Comparison of ENCODE assay signal across 15 cellular contexts in the genomic region with DNA sequence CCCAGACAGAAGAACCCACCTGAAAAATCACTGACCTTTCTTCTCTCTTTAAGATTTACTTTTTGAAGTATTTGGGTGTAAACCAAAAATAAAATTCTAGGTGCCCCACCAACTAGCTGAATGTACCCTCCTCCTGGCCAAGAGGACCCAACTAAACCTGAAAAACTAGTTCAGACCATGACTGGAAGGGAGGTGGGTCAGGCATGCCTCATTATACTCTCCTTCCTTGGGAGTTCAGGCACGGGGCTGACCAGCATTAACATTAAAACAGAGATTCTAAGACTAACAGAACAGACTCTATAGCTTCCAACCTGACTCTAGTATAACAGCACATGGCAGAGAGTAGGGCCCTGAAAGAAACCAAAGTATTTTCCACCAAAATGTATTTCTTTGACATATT.
A peak's percentile ranks its signal among the peaks of the same experiment; 100 is the strongest.
DNase-seq lines count a peak whose midpoint lies in the region; ATAC-seq and TF ChIP-seq lines count a peak whose summit lies in the region.
"Had no signal": no experiment of that assay in that cellular context is flagged by ENCODE, and none has a peak within 500 bp of the region (broad histone marks: within the 10 kb centered on the region; RNA-seq: fewer than 3 reads in every experiment).

No MANE protein-coding gene starts in this region.

- DNase-seq in DMS53 (lab: John Stamatoyannopoulos, UW) (peak; percentile 19), DMS53 treated with DMSO at 0.1 percent for 48 hours (lab: John Stamatoyannopoulos, UW; ENCODE audit: unreplicated experiment) (no peak), PC-3 (peak; percentile 43), epithelial cell of esophagus (ENCODE audit: low read depth) (peak; percentile 65), thyroid gland (peak; percentile 43 to 62), natural killer cell (no peak)
- DNase-seq in activated naive CD8-positive, alpha-beta T cell treated with anti-CD3 and anti-CD28 coated beads for 36 hours: no peak
- DNase-seq: CD8-positive, alpha-beta T cell; COR-L47; DMS153; H7 had no signal

- peak in 1 of 2 donors; percentile 15 for TF ChIP-seq POLR2A in thyroid gland (IDR thresholded peaks at IDR 0.05)

- H3K27me3 ChIP-seq in PC-3 (ENCODE audit: low read length) (no peaks in the 10 kb centered on the region), thyroid gland (no peaks in the 10 kb centered on the region)

- H3K9me3 ChIP-seq in PC-3 (ENCODE audit: low read length) (no peaks in the 10 kb centered on the region), thyroid gland (no peaks in the 10 kb centered on the region)

- intact Hi-C loops in PC-3 (cut with micrococcal nuclease) (no loop called here), thyroid gland (cut with DNase I) (no loop called here), natural killer cell (cut with micrococcal nuclease) (no loop called here)

- H3K27me3 Mint-ChIP-seq in activated naive CD8-positive, alpha-beta T cell treated with anti-CD3 and anti-CD28 coated beads for 36 hours: no peaks in the 10 kb centered on the region
- H3K27me3 Mint-ChIP-seq in natural killer cell (ENCODE audit: low read depth in 2 of 2): no peaks in the 10 kb centered on the region
- H3K27me3 Mint-ChIP-seq: IgD-negative memory B cell had no signal

- peaks cover 62% of the 10 kb centered on the region for H3K36me3 Mint-ChIP-seq in activated naive CD8-positive, alpha-beta T cell treated with anti-CD3 and anti-CD28 coated beads for 36 hours
- peaks cover 19% of the 10 kb centered on the region for H3K36me3 Mint-ChIP-seq in natural killer cell

- H3K9me2 ChIP-seq in PC-3 (replicated peaks; ENCODE audit: low read length): no peaks in the 10 kb centered on the region

- H3K9ac ChIP-seq in PC-3 (ENCODE audit: low read length): no peak overlapping the region

- TF ChIP-seq CTCF in PC-3 (conservative IDR thresholded peaks at IDR 0.05; ENCODE audit: low read depth, low read length) (no peak), epithelial cell of esophagus (IDR thresholded peaks at IDR 0.05; ENCODE audit: insufficient read depth, low read depth, low read length, missing control alignments) (no peak), thyroid gland (IDR thresholded peaks at IDR 0.05) (no peak), natural killer cell (IDR thresholded peaks at IDR 0.05) (no peak)

- no peaks in the 10 kb centered on the region for H3F3A ChIP-seq in PC-3 (ENCODE audit: low read length, unreplicated experiment)

- BruUV-seq in PC-3 (replicated peaks; lab: Mats Ljungman, UMichigan): no TSS peak

- CTCF ChIA-PET in PC-3 (lab: Charles Lee): no interaction called here

- H3K9me3 Mint-ChIP-seq in activated naive CD8-positive, alpha-beta T cell treated with anti-CD3 and anti-CD28 coated beads for 36 hours: peaks cover 9% of the 10 kb centered on the region
- peaks cover 3 to 7% of the 10 kb centered on the region in 2 donors for H3K9me3 Mint-ChIP-seq in natural killer cell

- H3K36me3 ChIP-seq in PC-3 (ENCODE audit: low read depth, low read length) (peaks cover 13% of the 10 kb centered on the region; the same call in 1 of the 2 replicates), thyroid gland (no peaks in the 10 kb centered on the region)

- H4K20me1 ChIP-seq in PC-3 (ENCODE audit: low read length): no peaks in the 10 kb centered on the region

- no peak overlapping the region for H3K27ac Mint-ChIP-seq in activated naive CD8-positive, alpha-beta T cell treated with anti-CD3 and anti-CD28 coated beads for 36 hours
- no peak overlapping the region for H3K27ac Mint-ChIP-seq in natural killer cell
- H3K27ac Mint-ChIP-seq: CD8-positive, alpha-beta T cell; IgD-negative memory B cell had no signal

- ATAC-seq in PC-3 (no peak), GM21526 (IDR thresholded peaks at IDR 0.05; ENCODE audit: low FRiP score, unreplicated experiment) (no peak), natural killer cell (no peak)
- ATAC-seq: CD8-positive, alpha-beta T cell had no signal

- no peak overlapping the region for H3K4me3 Mint-ChIP-seq in activated naive CD8-positive, alpha-beta T cell treated with anti-CD3 and anti-CD28 coated beads for 36 hours
- no peak overlapping the region for H3K4me3 Mint-ChIP-seq in natural killer cell
- H3K4me3 Mint-ChIP-seq: CD14-positive monocyte; CD8-positive, alpha-beta T cell; IgD-negative memory B cell had no signal

- POLR2A ChIA-PET in PC-3 (lab: Charles Lee; ENCODE audit: unreplicated experiment): no interaction called here

- H3K4me2 ChIP-seq in PC-3 (ENCODE audit: low read length): no peak overlapping the region

- H3K4me1 ChIP-seq in PC-3 (ENCODE audit: insufficient read depth, low read length): peaks cover 10% of the 10 kb centered on the region; the same call in 1 of the 2 replicates
- peaks cover 35 to 38% of the 10 kb centered on the region in 2 donors for H3K4me1 ChIP-seq in thyroid gland

- H3K4me3 ChIP-seq in PC-3 (ENCODE audit: low read length) (no peak overlapping the region), epithelial cell of esophagus (ENCODE audit: low read length) (no peak overlapping the region), thyroid gland (replicated peaks in 1 of 3) (no peak overlapping the region)

- H3K79me2 ChIP-seq in PC-3 (ENCODE audit: low read length): no peaks in the 10 kb centered on the region

- H3K4me1 Mint-ChIP-seq in activated naive CD8-positive, alpha-beta T cell treated with anti-CD3 and anti-CD28 coated beads for 36 hours: no peaks in the 10 kb centered on the region
- peaks cover under 1 to 19% of the 10 kb centered on the region in 2 donors for H3K4me1 Mint-ChIP-seq in natural killer cell
- H3K4me1 Mint-ChIP-seq: CD14-positive monocyte had no signal

- 32 to 53% methylated on average over 1 of the region's 1 CpG for WGBS in thyroid gland, 2 donors

- H2AFZ ChIP-seq in PC-3 (ENCODE audit: low read length): no peak overlapping the region

- H3K27ac ChIP-seq in PC-3 (ENCODE audit: low read length): no peak overlapping the region
- H3K27ac ChIP-seq in thyroid gland: peak overlapping the region; percentile 52 to 77 (median 74)
- H3K27ac ChIP-seq: 22Rv1 had no signal

Comparison
In these comparisons a context has a peak if more than half of its experiments do, and no peak if none do; other contexts are left out.
1. DNase-seq: peak in DMS53 (single experiment), PC-3 (single experiment), epithelial cell of esophagus (single experiment) and thyroid gland (2 of 2); none in DMS53 treated with DMSO at 0.1 percent for 48 hours (single experiment), activated naive CD8-positive, alpha-beta T cell treated with anti-CD3 and anti-CD28 coated beads for 36 hours (single experiment) and natural killer cell (single experiment).